Comparison of ENCODE assay signal across 9 cellular contexts in the genomic region with DNA sequence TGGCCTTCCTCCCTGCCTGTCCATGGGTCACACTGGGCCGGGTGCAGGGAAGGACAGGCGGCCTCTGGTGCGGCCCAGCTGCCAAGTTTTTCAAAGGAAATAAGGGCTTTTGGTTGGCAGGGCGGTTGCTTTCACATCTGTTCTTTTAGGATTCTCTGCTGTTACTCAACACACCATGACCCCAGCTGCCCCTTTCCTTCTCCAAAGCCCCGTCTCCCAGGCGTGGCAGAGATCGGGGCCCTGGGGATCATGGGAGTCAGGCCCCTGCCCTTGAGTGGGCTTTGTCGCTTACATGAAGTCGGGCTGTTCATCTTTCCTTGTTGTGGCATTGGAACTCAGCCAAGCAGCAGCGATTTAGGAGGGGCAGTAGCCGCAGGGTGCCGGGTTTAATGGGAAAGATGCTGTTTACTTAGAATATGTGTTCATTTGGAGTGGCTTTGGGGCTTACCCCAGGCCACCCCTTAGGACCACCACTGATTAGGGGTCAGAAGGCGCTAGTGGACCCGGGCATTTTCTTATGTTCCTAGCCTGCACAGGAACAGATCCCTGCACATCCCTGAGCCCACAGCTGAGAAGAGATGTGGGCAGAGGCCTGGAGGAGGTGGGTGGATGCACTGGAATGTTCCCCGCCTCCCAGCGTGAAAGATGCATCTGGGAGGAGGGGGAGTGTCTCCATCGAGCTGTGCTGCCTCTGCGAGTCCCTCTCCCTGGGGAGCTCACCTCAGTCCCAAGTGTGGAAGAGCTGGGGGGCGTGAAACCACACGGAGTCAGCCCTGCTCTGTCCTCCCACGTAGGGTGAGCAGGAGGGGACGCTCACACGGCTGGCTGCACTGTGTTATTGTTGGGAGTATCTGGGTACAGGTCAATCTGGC. TPM values are rescaled to one million over a fixed set of nuclear protein-coding genes. Genes with fewer than 3 reads are reported as not detected.
DNase-seq lines count a peak whose midpoint lies in the region; ATAC-seq and TF ChIP-seq lines count a peak whose summit lies in the region.
"Had no signal": no experiment of that assay in that cellular context is flagged by ENCODE, and none has a peak within 500 bp of the region (broad histone marks: within the 10 kb centered on the region; RNA-seq: fewer than 3 reads in every experiment).

No MANE protein-coding gene starts in this region.

- no peak for ATAC-seq in foreskin keratinocyte

- TF ChIP-seq EP300 in esophagus muscularis mucosa (IDR thresholded peaks at IDR 0.05): no peak

- no peak overlapping the region for H3K4me3 ChIP-seq in esophagus muscularis mucosa
- H3K4me3 ChIP-seq: cardiac muscle cell had no signal

- no peaks in the 10 kb centered on the region for H3K36me3 ChIP-seq in esophagus muscularis mucosa
- H3K36me3 ChIP-seq: cardiac muscle cell had no signal

- H3K36me3 Mint-ChIP-seq in nephron progenitor cell (ENCODE audit: low read depth): no peaks in the 10 kb centered on the region

- no peaks in the 10 kb centered on the region for H3K27me3 ChIP-seq in esophagus muscularis mucosa
- no peaks in the 10 kb centered on the region for H3K27me3 ChIP-seq in foreskin keratinocyte
- H3K27me3 ChIP-seq: cardiac muscle cell had no signal

- no peak for TF ChIP-seq POLR2A in esophagus muscularis mucosa (IDR thresholded peaks at IDR 0.05; ENCODE audit: low read depth)

- peaks cover 4 to 26% (median 20%) of the 10 kb centered on the region in 4 donors for H3K4me1 ChIP-seq in esophagus muscularis mucosa
- H3K4me1 ChIP-seq in foreskin keratinocyte: no peaks in the 10 kb centered on the region

- peaks cover 11% of the 10 kb centered on the region for H3K27me3 Mint-ChIP-seq in nephron progenitor cell (ENCODE audit: low read depth, poor library complexity)

- H3K27ac ChIP-seq in esophagus muscularis mucosa (replicated peaks in 1 of 4) (peak overlapping the region; percentile 14 to 54 (median 40)), foreskin keratinocyte (no peak overlapping the region)
- H3K27ac ChIP-seq: cardiac muscle cell had no signal

- WGBS in esophagus muscularis mucosa: 59% methylated on average over 15 of the region's 23 CpGs

- H3K9me3 ChIP-seq in esophagus muscularis mucosa: no peaks in the 10 kb centered on the region

- no peak overlapping the region for H3K4me3 Mint-ChIP-seq in nephron progenitor cell

- H3K27ac Mint-ChIP-seq in nephron progenitor cell: peak overlapping the region; percentile 90

- TF ChIP-seq CTCF in esophagus muscularis mucosa (IDR thresholded peaks at IDR 0.05) (no peak), nephron progenitor cell (IDR thresholded peaks at IDR 0.05) (no peak), foreskin keratinocyte (conservative IDR thresholded peaks at IDR 0.05) (no peak)

- intact Hi-C loops in esophagus muscularis mucosa (cut with DNase I): no loop called here

- H3K9me3 Mint-ChIP-seq in nephron progenitor cell: no peaks in the 10 kb centered on the region

- DNase-seq in COR-L47 (lab: John Stamatoyannopoulos, UW): peak; percentile 49
- DNase-seq in NCI-H2227 treated with DMSO at 0.1 percent for 48 hours (lab: John Stamatoyannopoulos, UW): peak; percentile 53
- no peak for DNase-seq in esophagus muscularis mucosa (ENCODE audit: extremely low spot score)
- peak; percentile 40 for DNase-seq in nephron progenitor cell
- no peak for DNase-seq in foreskin keratinocyte
- DNase-seq in HPDE6-E6E7 (ENCODE audit: extremely low spot score): no peak
- DNase-seq in glomerular visceral epithelial cell (ENCODE audit: extremely low spot score): no peak
- no peak for DNase-seq in NOMO-1 (lab: John Stamatoyannopoulos, UW; ENCODE audit: unreplicated experiment in 2 of 2)

- peaks cover 33% of the 10 kb centered on the region for H3K4me1 Mint-ChIP-seq in nephron progenitor cell

RNA-seq across cellular contexts. Expression of a gene that starts 6.8 kb away (rescaled TPM):
- total RNA-seq in esophagus muscularis mucosa (10 to 100 TPM; 12.3 to 17.4 (median 15.6) TPM), foreskin keratinocyte (13.9 and 20.1 TPM in 2 replicates)
- 3.5 and 4.1 TPM in 2 replicates for polyA plus RNA-seq in foreskin keratinocyte

Comparison
In these comparisons a context has a peak if more than half of its experiments do, and no peak if none do; other contexts are left out.
1. DNase-seq: peak in COR-L47 (single experiment), NCI-H2227 treated with DMSO at 0.1 percent for 48 hours (single experiment) and nephron progenitor cell (single experiment); none in esophagus muscularis mucosa (single experiment), foreskin keratinocyte (0 of 2), HPDE6-E6E7 (single experiment), glomerular visceral epithelial cell (single experiment) and NOMO-1 (0 of 2).